1 cellular context compared by ENCODE assay signal in the genomic region with DNA sequence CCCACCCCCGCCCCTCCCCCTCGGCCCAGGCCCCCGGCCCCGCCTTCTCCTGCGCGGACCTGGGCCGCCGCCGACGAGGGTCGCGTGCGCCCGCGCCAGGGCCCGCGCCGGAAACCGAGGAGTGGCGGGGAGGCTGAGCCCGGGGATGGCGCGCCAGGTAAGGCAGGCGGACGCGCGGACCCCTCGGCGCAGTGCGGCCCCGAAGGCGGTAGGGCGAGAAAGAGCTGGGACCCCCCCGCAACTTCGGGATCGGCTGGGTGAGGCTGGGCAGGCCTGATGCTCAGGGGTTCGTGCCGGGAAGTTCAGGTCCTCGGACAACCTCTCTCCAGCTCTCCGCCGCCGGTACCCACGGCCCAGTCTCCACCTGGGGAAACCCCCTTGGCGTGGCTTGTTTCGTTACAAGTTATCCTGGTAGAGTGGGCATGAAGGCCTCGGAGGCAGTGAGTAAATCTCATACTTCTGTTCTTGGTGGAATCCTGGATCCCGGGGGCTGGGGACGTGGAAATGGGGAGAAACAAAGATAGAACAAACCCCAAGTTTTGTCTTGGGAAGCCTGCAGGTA.
TF ChIP-seq lines count a peak whose summit lies in the region.

No MANE protein-coding gene starts in this region.

TF ChIP-seq in K562, 482 proteins besides CTCF, POLR2A, EP300 and RAD21 (continued from another document):
- TF ChIP-seq HOMEZ (CRISPR knock-in tag; IDR thresholded peaks at IDR 0.05), result peak; percentile 26; the same call in 1 of the 2 replicates
